ENCODE assay signal across 31 cellular contexts in the genomic region with DNA sequence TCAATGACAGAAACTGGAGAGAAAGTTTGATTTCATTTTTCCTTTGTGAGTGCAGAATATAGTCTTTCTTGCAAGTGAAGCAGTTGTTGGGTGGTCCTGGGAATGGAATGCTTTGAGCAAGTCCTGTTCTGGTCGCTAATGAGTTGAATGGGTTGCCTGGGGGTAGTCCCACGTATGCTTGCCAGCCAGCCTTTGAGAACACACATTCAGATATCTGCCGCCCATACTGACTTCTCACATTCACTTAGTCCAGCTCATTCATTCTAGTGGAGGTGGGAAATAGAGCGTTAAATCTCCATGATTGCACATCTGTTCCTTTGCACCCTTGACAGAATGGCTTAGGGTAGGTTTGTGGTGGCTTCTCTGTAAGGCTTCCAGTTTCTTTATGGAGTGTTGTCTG.
"Had no signal": no experiment of that assay in that cellular context is flagged by ENCODE, and none has a peak within 500 bp of the region (broad histone marks: within the 10 kb centered on the region; RNA-seq: fewer than 3 reads in every experiment).

No MANE protein-coding gene starts in this region.

- H3K4me1 ChIP-seq: adrenal gland, body of pancreas, esophagus muscularis mucosa, foreskin keratinocyte, gastrocnemius medialis, heart left ventricle had no signal

- H3K4me3 ChIP-seq: adrenal gland, body of pancreas, esophagus muscularis mucosa, gastrocnemius medialis, heart left ventricle had no signal

- H3K9me3 ChIP-seq: adrenal gland, body of pancreas, esophagus muscularis mucosa, gastrocnemius medialis, heart left ventricle had no signal

- ATAC-seq: activated CD4-positive, alpha-beta T cell treated with anti-CD3 and anti-CD28 coated beads for 36 hours; activated CD8-positive, alpha-beta memory T cell treated with anti-CD3 and anti-CD28 coated beads, Interleukin-2, amount 10 ng/mL, durations not matched to agents 7 days and 5 days; activated CD8-positive, alpha-beta T cell treated with anti-CD3 and anti-CD28 coated beads, Interleukin-2, amount 10 ng/mL, durations not matched to agents 7 days and 5 days; activated naive CD8-positive, alpha-beta T cell treated with anti-CD3 and anti-CD28 coated beads, Interleukin-2, amount 50 U/mL, for 24 hours; body of pancreas; effector memory CD8-positive, alpha-beta T cell; foreskin keratinocyte; gastrocnemius medialis; heart left ventricle; T-helper 17 cell had no signal

- DNase-seq: activated CD4-positive, alpha-beta memory T cell treated with anti-CD3 and anti-CD28 coated beads for 36 hours; activated CD4-positive, alpha-beta T cell treated with anti-CD3 and anti-CD28 coated beads for 36 hours; activated CD4-positive, alpha-beta T cell treated with anti-CD3 and anti-CD28 coated beads, Interleukin-2, amount 10 ng/mL, durations not matched to agents 24 days and 14 days; activated CD4-positive, CD25-positive, alpha-beta regulatory T cell; activated CD4-positive, CD25-positive, alpha-beta regulatory T cell treated with anti-CD3 and anti-CD28 coated beads, Interleukin-2, amount 50 U/mL, for 72 hours; activated CD8-positive, alpha-beta memory T cell treated with anti-CD3 and anti-CD28 coated beads, Interleukin-2, amount 10 ng/mL, durations not matched to agents 7 days and 5 days; activated CD8-positive, alpha-beta memory T cell treated with anti-CD3 and anti-CD28 coated beads, Interleukin-2, amount 50 U/mL, for 4 hours; activated CD8-positive, alpha-beta T cell treated with anti-CD3 and anti-CD28 coated beads, Interleukin-2, amount 10 ng/mL, durations not matched to agents 7 days and 5 days; activated effector memory CD4-positive, alpha-beta T cell treated with anti-CD3 and anti-CD28 coated beads, Interleukin-2, amount 50 U/mL, for 16 hours; activated naive CD4-positive, alpha-beta T cell treated with anti-CD3 and anti-CD28 coated beads for 36 hours; activated naive CD8-positive, alpha-beta T cell treated with anti-CD3 and anti-CD28 coated beads for 36 hours; activated naive CD8-positive, alpha-beta T cell treated with anti-CD3 and anti-CD28 coated beads, Interleukin-2, amount 50 U/mL, for 24 hours; activated T-cell treated with anti-CD3 and anti-CD28 coated beads, Interleukin-2, amount 50 U/mL, for 1 hour; activated T-cell treated with anti-CD3 and anti-CD28 coated beads, Interleukin-2, amount 50 U/mL, for 48 hours; adrenal gland; amygdala; aorta; body of pancreas; caudate nucleus; cortex of kidney; dermis blood vessel endothelial cell; effector CD4-positive, alpha-beta T cell; effector memory CD8-positive, alpha-beta T cell; erythroblast; foreskin keratinocyte; gastrocnemius medialis; glutamatergic neuron; heart left ventricle; T-helper 17 cell; T1000 had no signal

- H3K27me3 ChIP-seq: adrenal gland, body of pancreas, esophagus muscularis mucosa, foreskin keratinocyte, gastrocnemius medialis had no signal

- H3K27ac ChIP-seq: adrenal gland, body of pancreas, esophagus muscularis mucosa, foreskin keratinocyte, gastrocnemius medialis, heart left ventricle had no signal

- H3K36me3 ChIP-seq: adrenal gland, esophagus muscularis mucosa, gastrocnemius medialis, heart left ventricle had no signal
